ENCODE assay signal across 35 cellular contexts in genomic region chr2:160044728-160045127, GRCh38. TPM values are rescaled to one million over a fixed set of nuclear protein-coding genes. Genes with fewer than 3 reads are reported as not detected.
"Had no signal": no experiment of that assay in that cellular context is flagged by ENCODE, and none has a peak within 500 bp of the region (broad histone marks: within the 10 kb centered on the region; RNA-seq: fewer than 3 reads in every experiment).

No MANE protein-coding gene starts in this region.

- H3K27ac ChIP-seq: VCaP had no signal

- H3K4me3 Mint-ChIP-seq: activated CD4-positive, alpha-beta memory T cell treated with anti-CD3 and anti-CD28 coated beads, Interleukin-2, amount 10 ng/mL, durations not matched to agents 7 days and 5 days; activated CD8-positive, alpha-beta memory T cell treated with anti-CD3 and anti-CD28 coated beads, Interleukin-2, amount 10 ng/mL, durations not matched to agents 7 days and 5 days; activated naive CD4-positive, alpha-beta T cell treated with anti-CD3 and anti-CD28 coated beads, Interleukin-2, amount 10 ng/mL, durations not matched to agents 7 days and 5 days; activated naive CD8-positive, alpha-beta T cell; activated naive CD8-positive, alpha-beta T cell treated with anti-CD3 and anti-CD28 coated beads, Interleukin-2, amount 50 U/mL, for 24 hours; brain had no signal

- DNase-seq: activated CD4-positive, alpha-beta memory T cell treated with anti-CD3 and anti-CD28 coated beads, Interleukin-2, amount 10 ng/mL, durations not matched to agents 7 days and 5 days; activated CD4-positive, alpha-beta T cell treated with anti-CD3 and anti-CD28 coated beads for 1 hour; activated CD4-positive, alpha-beta T cell treated with anti-CD3 and anti-CD28 coated beads for 48 hours; activated CD4-positive, CD25-positive, alpha-beta regulatory T cell; activated CD8-positive, alpha-beta memory T cell treated with anti-CD3 and anti-CD28 coated beads for 24 hours; activated CD8-positive, alpha-beta memory T cell treated with anti-CD3 and anti-CD28 coated beads, Interleukin-2, amount 10 ng/mL, durations not matched to agents 7 days and 5 days; activated CD8-positive, alpha-beta memory T cell treated with anti-CD3 and anti-CD28 coated beads, Interleukin-2, amount 50 U/mL, for 48 hours; activated effector memory CD4-positive, alpha-beta T cell treated with Interleukin-2 at 50 U/mL for 16 hours; activated naive CD4-positive, alpha-beta T cell treated with anti-CD3 and anti-CD28 coated beads, Interleukin-2, amount 10 ng/mL, durations not matched to agents 7 days and 5 days; activated naive CD8-positive, alpha-beta T cell treated with anti-CD3 and anti-CD28 coated beads, Interleukin-2, amount 50 U/mL, for 24 hours; activated T-cell treated with anti-CD3 and anti-CD28 coated beads, Interleukin-2, amount 50 U/mL, for 48 hours; anterior cingulate cortex; central memory CD4-positive, alpha-beta T cell; Karpas-422; MG63; NCI-H1048; NCI-H1105 treated with DMSO at 0.1 percent for 48 hours; NCI-H1436; NCI-H1694; NCI-H1930; NCI-H2081 treated with DMSO at 0.1 percent for 48 hours; NCI-H226; NCI-H446 treated with DMSO at 0.1 percent for 48 hours; NCI-H524; NCI-H748 treated with DMSO at 0.1 percent for 48 hours; NK-92 treated with Interleukin-12 subunit alpha and Interleukin-12 subunit beta, amount 100 ng/mL, for 24 hours; OCI-M1; Right ventricle myocardium superior; SW 1271; T-helper 1 cell; T-helper 2 cell; T-helper 9 cell had no signal

- H3K27me3 ChIP-seq: MG63 had no signal

- H3K36me3 ChIP-seq: MG63 had no signal

- ATAC-seq: activated CD8-positive, alpha-beta memory T cell treated with anti-CD3 and anti-CD28 coated beads, Interleukin-2, amount 10 ng/mL, durations not matched to agents 7 days and 5 days; activated naive CD8-positive, alpha-beta T cell treated with anti-CD3 and anti-CD28 coated beads, Interleukin-2, amount 50 U/mL, for 24 hours had no signal

- H3K9me3 Mint-ChIP-seq: activated CD4-positive, alpha-beta memory T cell treated with anti-CD3 and anti-CD28 coated beads, Interleukin-2, amount 10 ng/mL, durations not matched to agents 7 days and 5 days; activated naive CD4-positive, alpha-beta T cell treated with anti-CD3 and anti-CD28 coated beads, Interleukin-2, amount 10 ng/mL, durations not matched to agents 7 days and 5 days; activated naive CD8-positive, alpha-beta T cell treated with anti-CD3 and anti-CD28 coated beads, Interleukin-2, amount 50 U/mL, for 24 hours; brain had no signal

- H3K9me3 ChIP-seq: MG63 had no signal

- H3K4me1 Mint-ChIP-seq: activated CD4-positive, alpha-beta memory T cell treated with anti-CD3 and anti-CD28 coated beads, Interleukin-2, amount 10 ng/mL, durations not matched to agents 7 days and 5 days; activated CD8-positive, alpha-beta memory T cell treated with anti-CD3 and anti-CD28 coated beads, Interleukin-2, amount 10 ng/mL, durations not matched to agents 7 days and 5 days; activated naive CD4-positive, alpha-beta T cell treated with anti-CD3 and anti-CD28 coated beads, Interleukin-2, amount 10 ng/mL, durations not matched to agents 7 days and 5 days had no signal

- H3K4me3 ChIP-seq: MG63 had no signal

- H3K36me3 Mint-ChIP-seq: activated CD8-positive, alpha-beta memory T cell treated with anti-CD3 and anti-CD28 coated beads, Interleukin-2, amount 10 ng/mL, durations not matched to agents 7 days and 5 days; activated naive CD4-positive, alpha-beta T cell treated with anti-CD3 and anti-CD28 coated beads, Interleukin-2, amount 10 ng/mL, durations not matched to agents 7 days and 5 days; activated naive CD8-positive, alpha-beta T cell; brain had no signal

- H3K27ac Mint-ChIP-seq: activated CD4-positive, alpha-beta memory T cell treated with anti-CD3 and anti-CD28 coated beads, Interleukin-2, amount 10 ng/mL, durations not matched to agents 7 days and 5 days; activated CD8-positive, alpha-beta memory T cell treated with anti-CD3 and anti-CD28 coated beads, Interleukin-2, amount 10 ng/mL, durations not matched to agents 7 days and 5 days; activated naive CD4-positive, alpha-beta T cell treated with anti-CD3 and anti-CD28 coated beads, Interleukin-2, amount 10 ng/mL, durations not matched to agents 7 days and 5 days; activated naive CD8-positive, alpha-beta T cell; activated naive CD8-positive, alpha-beta T cell treated with anti-CD3 and anti-CD28 coated beads, Interleukin-2, amount 50 U/mL, for 24 hours; brain had no signal

RNA-seq across cellular contexts. Expression of gene PLA2R1, which starts 17.7 kb away (rescaled TPM):
- total RNA-seq: activated CD4-positive, alpha-beta memory T cell treated with anti-CD3 and anti-CD28 coated beads, Interleukin-2, amount 10 ng/mL, durations not matched to agents 7 days and 5 days; activated CD8-positive, alpha-beta memory T cell treated with anti-CD3 and anti-CD28 coated beads, Interleukin-2, amount 10 ng/mL, durations not matched to agents 7 days and 5 days had no signal
